11 cellular contexts compared by ENCODE assay signal in genomic region chr1:226732856-226733291, GRCh38.
A peak's percentile ranks its signal among the peaks of the same experiment; 100 is the strongest.
DNase-seq lines count a peak whose midpoint lies in the region; ATAC-seq lines count a peak whose summit lies in the region.
"Had no signal": no experiment of that assay in that cellular context is flagged by ENCODE, and none has a peak within 500 bp of the region (broad histone marks: within the 10 kb centered on the region; RNA-seq: fewer than 3 reads in every experiment).

No MANE protein-coding gene starts in this region.

- H3K4me3 ChIP-seq in stomach smooth muscle (ENCODE audit: low read length in 2 of 2): peak overlapping the region; percentile 85 to 89

- H3K4me1 ChIP-seq in stomach smooth muscle (ENCODE audit: control insufficient read depth, insufficient read depth, low read length): peaks cover 55% of the 10 kb centered on the region

- peak overlapping the region; percentile 66 to 96 for H3K9ac ChIP-seq in stomach smooth muscle (ENCODE audit: low read length in 2 of 2)

- no peaks in the 10 kb centered on the region for H3K27me3 Mint-ChIP-seq in T-helper 1 cell treated with Interleukin-12 subunit alpha and Interleukin-12 subunit beta and Interleukin-4 antibody, amounts not matched to agents 30 μg/mL and 1 μg/mL, for 36 hours (ENCODE audit: low read depth)

- H3K9me3 Mint-ChIP-seq in T-helper 1 cell treated with Interleukin-12 subunit alpha and Interleukin-12 subunit beta and Interleukin-4 antibody, amounts not matched to agents 30 μg/mL and 1 μg/mL, for 36 hours: no peaks in the 10 kb centered on the region

- no peaks in the 10 kb centered on the region for H3K9me3 ChIP-seq in stomach smooth muscle (ENCODE audit: control insufficient read depth in 2 of 2, low read length in 2 of 2)

- H3K27ac Mint-ChIP-seq in T-helper 1 cell treated with Interleukin-12 subunit alpha and Interleukin-12 subunit beta and Interleukin-4 antibody, amounts not matched to agents 30 μg/mL and 1 μg/mL, for 36 hours: peak overlapping the region; percentile 62

- H3K36me3 ChIP-seq in stomach smooth muscle (ENCODE audit: control insufficient read depth in 2 of 2, insufficient read depth in 2 of 2, low read length in 2 of 2): peaks cover 6 to 22% of the 10 kb centered on the region in 2 donors

- no peak for DNase-seq in T-helper 1 cell
- DNase-seq in activated T-cell treated with anti-CD3 and anti-CD28 coated beads, Interleukin-2, amount 50 U/mL, for 48 hours: peak; percentile 51 to 52
- DNase-seq: 8988T, dermis blood vessel endothelial cell, NCI-H226 had no signal

- peaks cover 69% of the 10 kb centered on the region for H3K4me1 Mint-ChIP-seq in T-helper 1 cell treated with Interleukin-12 subunit alpha and Interleukin-12 subunit beta and Interleukin-4 antibody, amounts not matched to agents 30 μg/mL and 1 μg/mL, for 36 hours (ENCODE audit: low read depth)

- H3K27me3 ChIP-seq in layer of hippocampus (ENCODE audit: control insufficient read depth, insufficient read depth, low read length) (no peaks in the 10 kb centered on the region), stomach smooth muscle (ENCODE audit: control insufficient read depth in 1 of 2, insufficient read depth in 2 of 2, low read length in 2 of 2) (no peaks in the 10 kb centered on the region)

- H3K36me3 Mint-ChIP-seq in T-helper 1 cell treated with Interleukin-12 subunit alpha and Interleukin-12 subunit beta and Interleukin-4 antibody, amounts not matched to agents 30 μg/mL and 1 μg/mL, for 36 hours (ENCODE audit: low read depth): peaks cover 52% of the 10 kb centered on the region

- peak overlapping the region; percentile 92 for H3K4me3 Mint-ChIP-seq in T-helper 1 cell treated with Interleukin-12 subunit alpha and Interleukin-12 subunit beta and Interleukin-4 antibody, amounts not matched to agents 30 μg/mL and 1 μg/mL, for 36 hours

- ATAC-seq in GM18907 (IDR thresholded peaks at IDR 0.05; ENCODE audit: unreplicated experiment) (no peak), HG03095 (IDR thresholded peaks at IDR 0.05; ENCODE audit: unreplicated experiment) (no peak), GM18858 (IDR thresholded peaks at IDR 0.05; ENCODE audit: unreplicated experiment) (no peak)

- H3K27ac ChIP-seq in layer of hippocampus (ENCODE audit: low read depth, low read length) (peak overlapping the region; percentile 56), stomach smooth muscle (ENCODE audit: low read length) (peak overlapping the region; percentile 80)

Comparison
In these comparisons a context has a peak if more than half of its experiments do, and no peak if none do; other contexts are left out.
1. DNase-seq: peak in activated T-cell treated with anti-CD3 and anti-CD28 coated beads, Interleukin-2, amount 50 U/mL, for 48 hours (2 of 2); none in T-helper 1 cell (0 of 5).